1 cellular context compared by ENCODE assay signal in the genomic region with DNA sequence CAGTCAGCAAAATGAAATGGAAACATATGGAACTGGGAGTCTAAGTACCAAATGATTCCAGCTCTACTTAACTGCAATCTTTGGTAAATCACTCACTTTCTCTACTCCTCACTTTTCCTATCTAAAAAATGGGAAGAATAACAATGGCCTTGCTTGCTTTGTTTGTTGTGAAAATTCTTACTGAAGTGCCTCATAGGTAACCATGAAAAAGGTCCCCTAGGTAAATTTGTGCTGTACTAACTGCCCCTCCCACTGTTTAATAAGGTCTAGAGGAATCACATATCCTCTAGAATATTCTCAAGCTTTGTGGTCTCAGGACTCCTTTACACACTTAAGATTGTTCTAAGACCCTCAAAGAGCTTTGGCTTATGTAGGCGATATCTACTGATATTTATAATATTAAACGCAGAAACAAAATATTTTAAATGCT.
TF ChIP-seq lines count a peak whose summit lies in the region.

No MANE protein-coding gene starts in this region.

TF ChIP-seq in HCT116, 20 proteins besides CTCF, POLR2A, EP300 and RAD21 (continued from another document):
- TF ChIP-seq EGR1 (IDR thresholded peaks at IDR 0.05; ENCODE audit: low read depth) (no peak), SRF (IDR thresholded peaks at IDR 0.05; ENCODE audit: low read depth) (no peak)
